9 cellular contexts compared by ENCODE assay signal in genomic region chr1:160070243-160071163, GRCh38. TPM values are rescaled to one million over a fixed set of nuclear protein-coding genes. Genes with fewer than 3 reads are reported as not detected.
A peak's percentile ranks its signal among the peaks of the same experiment; 100 is the strongest.
DNase-seq lines count a peak whose midpoint lies in the region; ATAC-seq and TF ChIP-seq lines count a peak whose summit lies in the region.
"Had no signal": no experiment of that assay in that cellular context is flagged by ENCODE, and none has a peak within 500 bp of the region (broad histone marks: within the 10 kb centered on the region; RNA-seq: fewer than 3 reads in every experiment).

No MANE protein-coding gene starts in this region.

- no peaks in the 10 kb centered on the region for H3K9me3 ChIP-seq in CD8-positive, alpha-beta memory T cell (ENCODE audit: low read length)
- H3K9me3 ChIP-seq in RWPE2 (ENCODE audit: severe bottlenecking) (no peaks in the 10 kb centered on the region), neuron (ENCODE audit: low read length) (no peaks in the 10 kb centered on the region), stomach smooth muscle (ENCODE audit: control insufficient read depth in 2 of 2, low read length in 2 of 2) (no peaks in the 10 kb centered on the region)

- ATAC-seq in HG02678 (IDR thresholded peaks at IDR 0.05; ENCODE audit: unreplicated experiment) (peak; percentile 54), RWPE2 (ENCODE audit: low read depth) (peak; percentile 91), GM21717 (IDR thresholded peaks at IDR 0.05; ENCODE audit: unreplicated experiment) (no peak)

- no peak for TF ChIP-seq CTCF in RWPE2 (IDR thresholded peaks at IDR 0.05; ENCODE audit: poor library complexity, severe bottlenecking)

- POLR2A ChIA-PET in CD8-positive, alpha-beta memory T cell (lab: Charles Lee), result interaction anchor here (0.5 to 0.8 kb wide), 4 partner anchors 10 to 61 kb away, joined by 3 to 4 read pairs (median 3); partner anchors contain the start of gene PIGM

- no peaks in the 10 kb centered on the region for H3K36me3 ChIP-seq in CD8-positive, alpha-beta memory T cell (ENCODE audit: insufficient read depth, low read length)
- H3K36me3 ChIP-seq in RWPE2 (ENCODE audit: low read depth) (no peaks in the 10 kb centered on the region), neuron (ENCODE audit: insufficient read depth, low read length) (no peaks in the 10 kb centered on the region), stomach smooth muscle (ENCODE audit: control insufficient read depth in 2 of 2, insufficient read depth in 2 of 2, low read length in 2 of 2) (no peaks in the 10 kb centered on the region)

- H3K9ac ChIP-seq in stomach smooth muscle (ENCODE audit: low read length in 2 of 2), result peak overlapping the region; percentile 35 to 55

- H3K9me3 Mint-ChIP-seq in CD8-positive, alpha-beta memory T cell, result no peaks in the 10 kb centered on the region

- H3K27ac Mint-ChIP-seq in CD8-positive, alpha-beta memory T cell, result peak overlapping the region in 6 of 8 donors; percentile 17 to 68 (median 48)

- peak; percentile 60 to 82 (median 65) for DNase-seq in CD8-positive, alpha-beta memory T cell
- DNase-seq in RWPE2 (ENCODE audit: low spot score) (no peak), globus pallidus (ENCODE audit: low spot score) (peak; percentile 98)
- DNase-seq in activated naive CD4-positive, alpha-beta T cell treated with Interleukin-2 at 50 U/mL for 16 hours, result peak; percentile 54

- peaks cover 8 to 13% (median 10%) of the 10 kb centered on the region in 3 donors for H3K4me1 Mint-ChIP-seq in CD8-positive, alpha-beta memory T cell

- CTCF ChIA-PET in CD8-positive, alpha-beta memory T cell (lab: Charles Lee), result interaction anchor here (0.8 to 4.4 kb wide), 5 partner anchors 11 to 24 kb away, joined by 3 to 18 read pairs (median 3); partner anchors contain the start of gene KCNJ9

- H3K4me1 ChIP-seq in CD8-positive, alpha-beta memory T cell (ENCODE audit: insufficient read depth, low read length), result peaks cover 9% of the 10 kb centered on the region
- H3K4me1 ChIP-seq in RWPE2 (ENCODE audit: insufficient read depth, poor library complexity, severe bottlenecking), result no peaks in the 10 kb centered on the region
- peaks cover 14% of the 10 kb centered on the region for H3K4me1 ChIP-seq in neuron (ENCODE audit: insufficient read depth, low read length)
- H3K4me1 ChIP-seq in stomach smooth muscle (ENCODE audit: control insufficient read depth, insufficient read depth, low read length), result peaks cover 10% of the 10 kb centered on the region

- H2AFZ ChIP-seq in neuron (ENCODE audit: low read depth, low read length), result peak overlapping the region; percentile 74

- peak overlapping the region; percentile 83 to 93 (median 90) for H3K4me3 Mint-ChIP-seq in CD8-positive, alpha-beta memory T cell

- peaks cover 26 to 64% of the 10 kb centered on the region in 2 donors for H3K27me3 Mint-ChIP-seq in CD8-positive, alpha-beta memory T cell

- H3K36me3 Mint-ChIP-seq in CD8-positive, alpha-beta memory T cell, result peaks cover 0 to 5% (median 0%) of the 10 kb centered on the region in 3 donors

- H3K27me3 ChIP-seq in CD8-positive, alpha-beta memory T cell (ENCODE audit: insufficient read depth, low read length, poor library complexity, severe bottlenecking), result peaks cover 23% of the 10 kb centered on the region
- peaks cover 11% of the 10 kb centered on the region for H3K27me3 ChIP-seq in RWPE2 (ENCODE audit: insufficient read depth, poor library complexity, severe bottlenecking)
- peaks cover 75% of the 10 kb centered on the region for H3K27me3 ChIP-seq in neuron (ENCODE audit: insufficient read depth, low read length)
- peaks cover 9 to 14% of the 10 kb centered on the region in 2 donors for H3K27me3 ChIP-seq in stomach smooth muscle (ENCODE audit: control insufficient read depth in 1 of 2, insufficient read depth in 2 of 2, low read length in 2 of 2)

- peak overlapping the region; percentile 69 for H3K4me3 ChIP-seq in CD8-positive, alpha-beta memory T cell (ENCODE audit: low read length)
- H3K4me3 ChIP-seq in RWPE2 (ENCODE audit: severe bottlenecking) (peak overlapping the region; percentile 26), neuron (ENCODE audit: low read length) (peak overlapping the region; percentile 65), stomach smooth muscle (ENCODE audit: low read length in 2 of 2) (peak overlapping the region; percentile 62 to 83)

- H3K27ac ChIP-seq in CD8-positive, alpha-beta memory T cell (ENCODE audit: low read depth, low read length), result no peak overlapping the region
- H3K27ac ChIP-seq in RWPE2 (ENCODE audit: poor library complexity, severe bottlenecking), result no peak overlapping the region
- H3K27ac ChIP-seq in stomach smooth muscle (ENCODE audit: low read length), result no peak overlapping the region

RNA-seq across cellular contexts. Expression of gene KCNJ10, which starts 0.5 kb away (rescaled TPM):
- total RNA-seq in CD8-positive, alpha-beta memory T cell, result under 1 TPM in 1 of 2 experiments, not detected in 1; 0.13 TPM
- not detected for polyA plus RNA-seq in CD8-positive, alpha-beta memory T cell
- total RNA-seq: HT1080 had no signal

RNA-seq across cellular contexts. Expression of gene KCNJ9, which starts 10.8 kb away (rescaled TPM):
- total RNA-seq in CD8-positive, alpha-beta memory T cell, result under 1 TPM in 1 of 2 experiments, not detected in 1; 0.04 TPM
- polyA plus RNA-seq in CD8-positive, alpha-beta memory T cell, result not detected
- total RNA-seq: HT1080 had no signal

RNA-seq across cellular contexts. Expression of gene IGSF8, which starts 27.9 kb away (rescaled TPM):
- 10 to 100 TPM; 39.5 to 42.7 TPM for total RNA-seq in CD8-positive, alpha-beta memory T cell
- polyA plus RNA-seq in CD8-positive, alpha-beta memory T cell, result 59.2 TPM

RNA-seq across cellular contexts. Expression of gene PIGM, which starts 38.7 kb away (rescaled TPM):
- total RNA-seq in CD8-positive, alpha-beta memory T cell, result 1 to 10 TPM; 6.5 to 6.9 TPM
- polyA plus RNA-seq in CD8-positive, alpha-beta memory T cell, result 3.2 TPM

RNA-seq across cellular contexts. Expression of gene ATP1A2, which starts 45.1 kb away (rescaled TPM):
- total RNA-seq in CD8-positive, alpha-beta memory T cell, result not detected
- not detected for polyA plus RNA-seq in CD8-positive, alpha-beta memory T cell
- total RNA-seq: HT1080 had no signal
